Comparison of ENCODE assay signal across 14 cellular contexts in the genomic region with DNA sequence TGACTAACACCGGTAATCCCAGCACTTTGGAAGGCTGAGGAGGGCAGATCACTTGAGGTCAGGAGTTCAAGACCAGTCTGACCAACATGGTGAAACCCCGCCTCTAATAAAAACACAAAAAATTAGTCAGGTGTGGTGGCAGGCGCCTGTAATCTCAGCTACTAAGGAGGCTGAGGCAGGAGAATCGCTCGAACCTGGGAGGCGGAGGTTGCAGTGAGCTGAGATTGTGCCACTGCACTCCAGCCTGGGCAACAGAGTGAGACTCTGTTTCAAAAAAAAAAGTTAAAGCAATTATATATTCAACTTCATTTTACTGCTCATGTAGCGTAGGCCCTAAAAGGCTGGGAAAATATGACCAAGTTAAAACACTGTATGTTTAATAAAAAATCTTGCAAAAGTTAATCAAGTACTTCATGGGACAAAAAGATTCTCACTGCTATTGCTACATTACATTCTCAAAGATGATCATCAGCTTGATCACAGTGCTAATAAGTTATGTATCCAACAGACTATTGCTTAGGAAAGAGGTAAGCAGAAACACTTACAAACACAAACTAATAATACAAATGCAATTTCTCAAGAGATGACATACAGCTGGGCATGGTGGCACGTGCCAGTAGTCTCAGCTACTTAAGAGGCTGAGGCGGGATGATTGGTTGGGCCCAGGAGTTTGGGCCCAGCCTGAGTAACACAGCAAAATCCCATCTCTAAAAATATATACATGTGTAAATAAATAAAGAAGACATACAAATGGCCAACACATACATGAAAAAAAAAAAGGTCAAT. TPM values are rescaled to one million over a fixed set of nuclear protein-coding genes. Genes with fewer than 3 reads are reported as not detected.
DNase-seq lines count a peak whose midpoint lies in the region; ATAC-seq and TF ChIP-seq lines count a peak whose summit lies in the region.
"Had no signal": no experiment of that assay in that cellular context is flagged by ENCODE, and none has a peak within 500 bp of the region (broad histone marks: within the 10 kb centered on the region; RNA-seq: fewer than 3 reads in every experiment).

No MANE protein-coding gene starts in this region.

- no peak overlapping the region for H3K9ac ChIP-seq in mammary epithelial cell (ENCODE audit: insufficient read depth, low read length)

- H2AFZ ChIP-seq in mammary epithelial cell (ENCODE audit: low read depth, low read length), result no peak overlapping the region
- H2AFZ ChIP-seq: GM23338 had no signal

- no peaks in the 10 kb centered on the region for H3K9me3 Mint-ChIP-seq in activated T-cell treated with anti-CD3 and anti-CD28 coated beads, Interleukin-2, amount 50 U/mL, for 24 hours
- H3K9me3 Mint-ChIP-seq in osteocyte (ENCODE audit: unreplicated experiment), result no peaks in the 10 kb centered on the region
- H3K9me3 Mint-ChIP-seq: activated CD4-positive, alpha-beta memory T cell treated with anti-CD3 and anti-CD28 coated beads for 36 hours; GM23338 had no signal

- H3K79me2 ChIP-seq in mammary epithelial cell (ENCODE audit: insufficient read depth, low read length), result peaks cover 93% of the 10 kb centered on the region

- in situ Hi-C loops in mammary epithelial cell (cut with MboI; ENCODE audit: low sequenced_read_pairs in 2 of 2), result no loop called here
- in situ Hi-C loops in GM13977 (cut with MboI; ENCODE audit: low pct_unique_long_range_greater_than_20kb, low sequenced_read_pairs, unreplicated experiment), result no loop called here

- peaks cover 62% of the 10 kb centered on the region for H3K4me1 Mint-ChIP-seq in activated T-cell treated with anti-CD3 and anti-CD28 coated beads, Interleukin-2, amount 50 U/mL, for 24 hours (ENCODE audit: low read depth)
- H3K4me1 Mint-ChIP-seq in osteocyte (ENCODE audit: unreplicated experiment), result peaks cover 47% of the 10 kb centered on the region

- CTCF ChIA-PET in mammary epithelial cell (lab: Charles Lee; ENCODE audit: low non-redundant PET), result interaction anchor here (0.7 kb wide), 1 partner anchor 1812 kb away, joined by 4 read pairs; no protein-coding TSS in a partner anchor

- ATAC-seq in GM18511 (IDR thresholded peaks at IDR 0.05; ENCODE audit: unreplicated experiment), result no peak
- ATAC-seq: GM23338 had no signal

- H3K27ac ChIP-seq in mammary epithelial cell (ENCODE audit: insufficient read depth, low read depth, low read length), result no peak overlapping the region

- H3K4me3 Mint-ChIP-seq in activated T-cell treated with anti-CD3 and anti-CD28 coated beads, Interleukin-2, amount 50 U/mL, for 24 hours, result peak overlapping the region; percentile 99
- H3K4me3 Mint-ChIP-seq in osteocyte (ENCODE audit: unreplicated experiment), result no peak overlapping the region

- H3K9me3 ChIP-seq in MG63, result no peaks in the 10 kb centered on the region
- H3K9me3 ChIP-seq in mammary epithelial cell (replicated peaks; ENCODE audit: insufficient read depth, low read length), result no peaks in the 10 kb centered on the region

- DNase-seq in activated T-cell treated with anti-CD3 and anti-CD28 coated beads, Interleukin-2, amount 50 U/mL, for 24 hours, result no peak
- no peak for DNase-seq in activated T-cell treated with anti-CD3 and anti-CD28 coated beads, Interleukin-2, amount 50 U/mL, for 1 hour
- peak; percentile 22 for DNase-seq in MG63
- DNase-seq in mammary epithelial cell, result peak; percentile 3
- DNase-seq in osteocyte (ENCODE audit: extremely low spot score, unreplicated experiment), result no peak
- no peak for DNase-seq in hepatic stellate cell (ENCODE audit: low spot score)
- DNase-seq in GM13977 (ENCODE audit: low spot score), result no peak
- DNase-seq: activated CD4-positive, alpha-beta memory T cell treated with anti-CD3 and anti-CD28 coated beads for 36 hours; DMS79 treated with DMSO at 0.1 percent for 48 hours; NCI-H1092; NCI-H226; stimulated activated CD4-positive, alpha-beta T cell treated with anti-CD3 and anti-CD28 coated beads, Interleukin-1b, Interleukin-23, amount 100 ng/mL, for 48 hours had no signal

- H3K4me3 ChIP-seq in MG63, result no peak overlapping the region
- no peak overlapping the region for H3K4me3 ChIP-seq in mammary epithelial cell (replicated peaks in 1 of 3; ENCODE audit: insufficient read depth in 1 of 3, low read depth in 2 of 3, low read length in 3 of 3)

- H3K27ac Mint-ChIP-seq in activated T-cell treated with anti-CD3 and anti-CD28 coated beads, Interleukin-2, amount 50 U/mL, for 24 hours, result no peak overlapping the region
- H3K27ac Mint-ChIP-seq in osteocyte (ENCODE audit: unreplicated experiment), result peak overlapping the region; percentile 4
- H3K27ac Mint-ChIP-seq: activated CD4-positive, alpha-beta memory T cell treated with anti-CD3 and anti-CD28 coated beads for 36 hours; GM23338 had no signal

- no peaks in the 10 kb centered on the region for H3K27me3 ChIP-seq in MG63
- H3K27me3 ChIP-seq in mammary epithelial cell (ENCODE audit: insufficient read depth, low read length), result no peaks in the 10 kb centered on the region

- peaks cover 23% of the 10 kb centered on the region for H3K36me3 ChIP-seq in MG63
- H3K36me3 ChIP-seq in mammary epithelial cell (ENCODE audit: insufficient read depth, low read length), result peaks cover 2% of the 10 kb centered on the region

- peak overlapping the region; percentile 45 for H3K4me2 ChIP-seq in mammary epithelial cell (ENCODE audit: insufficient read depth, low read depth, low read length)

- peaks cover 5% of the 10 kb centered on the region for H4K20me1 ChIP-seq in mammary epithelial cell (ENCODE audit: insufficient read depth, low read length)

- intact Hi-C loops in mammary epithelial cell (cut with micrococcal nuclease), result loop anchor here (10.0 kb wide), 1 partner anchor 472 kb away; a partner anchor contains a TSS

- H3K36me3 Mint-ChIP-seq in activated T-cell treated with anti-CD3 and anti-CD28 coated beads, Interleukin-2, amount 50 U/mL, for 24 hours (ENCODE audit: low read depth), result peaks cover 61% of the 10 kb centered on the region
- H3K36me3 Mint-ChIP-seq in osteocyte (ENCODE audit: unreplicated experiment), result peaks cover 2% of the 10 kb centered on the region

- no TSS peak for BruUV-seq in mammary epithelial cell (replicated peaks; lab: Mats Ljungman, UMichigan)

- TF ChIP-seq CTCF in mammary epithelial cell (conservative IDR thresholded peaks at IDR 0.05 in 1 of 2, IDR thresholded peaks at IDR 0.05 in 1 of 2; ENCODE audit: extremely low read depth in 1 of 2, insufficient read depth in 1 of 2, low read depth in 1 of 2, low read length in 2 of 2) (no peak), osteocyte (IDR thresholded peaks at IDR 0.05) (no peak), GM13977 (IDR thresholded peaks at IDR 0.05; ENCODE audit: extremely low read depth, insufficient read depth, missing control alignments) (no peak)

- peaks cover 13% of the 10 kb centered on the region for H3K4me1 ChIP-seq in mammary epithelial cell (ENCODE audit: insufficient read depth, low read length)

- H3K27me3 Mint-ChIP-seq in activated T-cell treated with anti-CD3 and anti-CD28 coated beads, Interleukin-2, amount 50 U/mL, for 24 hours, result no peaks in the 10 kb centered on the region
- no peaks in the 10 kb centered on the region for H3K27me3 Mint-ChIP-seq in osteocyte (ENCODE audit: unreplicated experiment)
- H3K27me3 Mint-ChIP-seq: activated CD4-positive, alpha-beta memory T cell treated with anti-CD3 and anti-CD28 coated beads for 36 hours had no signal

- WGBS in mammary epithelial cell (ENCODE audit: low coverage, missing lambda C conversion rate), result 94% methylated on average over 9 of the region's 9 CpGs

- dilution Hi-C loops in mammary epithelial cell (cut with HindIII; ENCODE audit: low sequenced_read_pairs), result no loop called here

RNA-seq across cellular contexts. Expression of a gene that starts 2.7 kb away (rescaled TPM):
- 184 and 401 TPM in 2 replicates for total RNA-seq in MG63 (2014; rRNA removed; shearing (Covaris generic); ENCODE audit: low replicate concordance)
- total RNA-seq in mammary epithelial cell (10 to 100 TPM; 44.7 to 88.3 TPM), osteocyte (68.2 and 69.1 TPM in 2 replicates)
- 37.2 TPM for polyA plus RNA-seq in mammary epithelial cell
- polyA minus RNA-seq in mammary epithelial cell, result 15.5 TPM

RNA-seq across cellular contexts. Expression of a gene that starts 17.3 kb away (rescaled TPM):
- 25.0 and 110 TPM in 2 replicates for total RNA-seq in MG63 (2014; rRNA removed; shearing (Covaris generic); ENCODE audit: low replicate concordance)
- total RNA-seq in mammary epithelial cell (10 to 100 TPM; 24.7 to 25.0 TPM), osteocyte (23.7 and 26.4 TPM in 2 replicates)
- 22.0 TPM for polyA plus RNA-seq in mammary epithelial cell
- polyA minus RNA-seq in mammary epithelial cell, result 41.4 TPM

Comparison
In these comparisons a context has a peak if more than half of its experiments do, and no peak if none do; other contexts are left out.
1. DNase-seq: peak in MG63 (single experiment) and mammary epithelial cell (single experiment); none in activated T-cell treated with anti-CD3 and anti-CD28 coated beads, Interleukin-2, amount 50 U/mL, for 24 hours (single experiment), activated T-cell treated with anti-CD3 and anti-CD28 coated beads, Interleukin-2, amount 50 U/mL, for 1 hour (single experiment), osteocyte (single experiment), hepatic stellate cell (single experiment) and GM13977 (single experiment).